In genomic region chr16:49855280-49855821, GRCh38 we compare ENCODE assay signal across 1 cellular context.
TF ChIP-seq lines count a peak whose summit lies in the region.

No MANE protein-coding gene starts in this region.

TF ChIP-seq in HEK293, 187 proteins besides CTCF, POLR2A, EP300 and RAD21 (continued from another document and continues in another):
- TF ChIP-seq ZNF280C (tag by site-specific recombination; IDR thresholded peaks at IDR 0.05) (no peak), YY2 (tag by site-specific recombination; IDR thresholded peaks at IDR 0.05) (no peak), ZBTB26 (tag by site-specific recombination; optimal IDR thresholded peaks at IDR 0.05) (peak; percentile 92), ZNF777 (tag by site-specific recombination; IDR thresholded peaks at IDR 0.05; ENCODE audit: borderline replicate concordance) (no peak), KLF8 (tag by site-specific recombination; IDR thresholded peaks at IDR 0.05) (peak; percentile 76; the same call in 1 of the 2 replicates), ZNF24 (tag by site-specific recombination; IDR thresholded peaks at IDR 0.05) (no peak), ZFP41 (tag by site-specific recombination; IDR thresholded peaks at IDR 0.05; ENCODE audit: borderline replicate concordance) (no peak), ZNF518A (tag by site-specific recombination; conservative IDR thresholded peaks at IDR 0.05; ENCODE audit: low read depth) (no peak), YY1 (tag by site-specific recombination; IDR thresholded peaks at IDR 0.05) (no peak), ZIC2 (tag by site-specific recombination; IDR thresholded peaks at IDR 0.05) (no peak), ZFP37 (tag by site-specific recombination; IDR thresholded peaks at IDR 0.05) (no peak), ZXDB (tag by site-specific recombination; IDR thresholded peaks at IDR 0.05) (0 out of 2 replicates have a peak, but pooled peaks have one; percentile 35), ZNF830 (tag by site-specific recombination; IDR thresholded peaks at IDR 0.05; ENCODE audit: low read depth) (no peak), SP7 (tag by site-specific recombination; IDR thresholded peaks at IDR 0.05) (peak; percentile 42; the same call in 1 of the 2 replicates), ZNF549 (tag by site-specific recombination; IDR thresholded peaks at IDR 0.05) (no peak), ZNF560 (tag by site-specific recombination; IDR thresholded peaks at IDR 0.05; ENCODE audit: borderline replicate concordance) (no peak), ZNF660 (tag by site-specific recombination; IDR thresholded peaks at IDR 0.05) (peak; percentile 22; the same call in 1 of the 2 replicates), ZBTB44 (tag by site-specific recombination; IDR thresholded peaks at IDR 0.05) (no peak), BCL11B (tag by site-specific recombination; IDR thresholded peaks at IDR 0.05; ENCODE audit: low read depth) (no peak), ZNF544 (tag by site-specific recombination; IDR thresholded peaks at IDR 0.05) (no peak), KLF9 (tag by site-specific recombination; IDR thresholded peaks at IDR 0.05; ENCODE audit: low read depth) (peak; percentile 90), ZSCAN30 (tag by site-specific recombination; IDR thresholded peaks at IDR 0.05) (no peak), ZNF626 (tag by site-specific recombination; IDR thresholded peaks at IDR 0.05) (no peak), ZNF211 (tag by site-specific recombination; IDR thresholded peaks at IDR 0.05; ENCODE audit: low read depth) (no peak), ZBTB8A (tag by site-specific recombination; IDR thresholded peaks at IDR 0.05) (peak; percentile 72), GLIS1 (tag by site-specific recombination; IDR thresholded peaks at IDR 0.05) (no peak), KLF16 (tag by site-specific recombination; IDR thresholded peaks at IDR 0.05) (peak; percentile 96), HOXC10 (CRISPR knock-in tag; IDR thresholded peaks at IDR 0.05) (no peak), ZNF223 (tag by site-specific recombination; IDR thresholded peaks at IDR 0.05) (no peak), ZBTB11 (tag by site-specific recombination; conservative IDR thresholded peaks at IDR 0.05; ENCODE audit: low read depth) (peak; percentile 61)
- TF ChIP-seq, protein P1, sequence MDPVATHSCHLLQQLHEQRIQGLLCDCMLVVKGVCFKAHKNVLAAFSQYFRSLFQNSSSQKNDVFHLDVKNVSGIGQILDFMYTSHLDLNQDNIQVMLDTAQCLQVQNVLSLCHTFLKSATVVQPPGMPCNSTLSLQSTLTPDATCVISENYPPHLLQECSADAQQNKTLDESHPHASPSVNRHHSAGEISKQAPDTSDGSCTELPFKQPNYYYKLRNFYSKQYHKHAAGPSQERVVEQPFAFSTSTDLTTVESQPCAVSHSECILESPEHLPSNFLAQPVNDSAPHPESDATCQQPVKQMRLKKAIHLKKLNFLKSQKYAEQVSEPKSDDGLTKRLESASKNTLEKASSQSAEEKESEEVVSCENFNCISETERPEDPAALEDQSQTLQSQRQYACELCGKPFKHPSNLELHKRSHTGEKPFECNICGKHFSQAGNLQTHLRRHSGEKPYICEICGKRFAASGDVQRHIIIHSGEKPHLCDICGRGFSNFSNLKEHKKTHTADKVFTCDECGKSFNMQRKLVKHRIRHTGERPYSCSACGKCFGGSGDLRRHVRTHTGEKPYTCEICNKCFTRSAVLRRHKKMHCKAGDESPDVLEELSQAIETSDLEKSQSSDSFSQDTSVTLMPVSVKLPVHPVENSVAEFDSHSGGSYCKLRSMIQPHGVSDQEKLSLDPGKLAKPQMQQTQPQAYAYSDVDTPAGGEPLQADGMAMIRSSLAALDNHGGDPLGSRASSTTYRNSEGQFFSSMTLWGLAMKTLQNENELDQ (tag by site-specific recombination; IDR thresholded peaks at IDR 0.05; ENCODE audit: low read depth), result no peak
- TF ChIP-seq, protein P2, sequence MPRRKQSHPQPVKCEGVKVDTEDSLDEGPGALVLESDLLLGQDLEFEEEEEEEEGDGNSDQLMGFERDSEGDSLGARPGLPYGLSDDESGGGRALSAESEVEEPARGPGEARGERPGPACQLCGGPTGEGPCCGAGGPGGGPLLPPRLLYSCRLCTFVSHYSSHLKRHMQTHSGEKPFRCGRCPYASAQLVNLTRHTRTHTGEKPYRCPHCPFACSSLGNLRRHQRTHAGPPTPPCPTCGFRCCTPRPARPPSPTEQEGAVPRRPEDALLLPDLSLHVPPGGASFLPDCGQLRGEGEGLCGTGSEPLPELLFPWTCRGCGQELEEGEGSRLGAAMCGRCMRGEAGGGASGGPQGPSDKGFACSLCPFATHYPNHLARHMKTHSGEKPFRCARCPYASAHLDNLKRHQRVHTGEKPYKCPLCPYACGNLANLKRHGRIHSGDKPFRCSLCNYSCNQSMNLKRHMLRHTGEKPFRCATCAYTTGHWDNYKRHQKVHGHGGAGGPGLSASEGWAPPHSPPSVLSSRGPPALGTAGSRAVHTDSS (tag by site-specific recombination; IDR thresholded peaks at IDR 0.05), result peak; percentile 89
- TF ChIP-seq, protein P3, sequence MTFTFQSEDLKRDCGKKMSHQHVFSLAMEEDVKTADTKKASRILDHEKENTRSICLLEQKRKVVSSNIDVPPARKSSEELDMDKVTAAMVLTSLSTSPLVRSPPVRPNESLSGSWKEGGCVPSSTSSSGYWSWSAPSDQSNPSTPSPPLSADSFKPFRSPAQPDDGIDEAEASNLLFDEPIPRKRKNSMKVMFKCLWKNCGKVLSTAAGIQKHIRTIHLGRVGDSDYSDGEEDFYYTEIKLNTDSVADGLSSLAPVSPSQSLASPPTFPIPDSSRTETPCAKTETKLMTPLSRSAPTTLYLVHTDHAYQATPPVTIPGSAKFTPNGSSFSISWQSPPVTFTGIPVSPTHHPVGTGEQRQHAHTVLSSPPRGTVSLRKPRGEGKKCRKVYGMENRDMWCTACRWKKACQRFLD (tag by site-specific recombination; IDR thresholded peaks at IDR 0.05), result no peak
- TF ChIP-seq, protein P4, sequence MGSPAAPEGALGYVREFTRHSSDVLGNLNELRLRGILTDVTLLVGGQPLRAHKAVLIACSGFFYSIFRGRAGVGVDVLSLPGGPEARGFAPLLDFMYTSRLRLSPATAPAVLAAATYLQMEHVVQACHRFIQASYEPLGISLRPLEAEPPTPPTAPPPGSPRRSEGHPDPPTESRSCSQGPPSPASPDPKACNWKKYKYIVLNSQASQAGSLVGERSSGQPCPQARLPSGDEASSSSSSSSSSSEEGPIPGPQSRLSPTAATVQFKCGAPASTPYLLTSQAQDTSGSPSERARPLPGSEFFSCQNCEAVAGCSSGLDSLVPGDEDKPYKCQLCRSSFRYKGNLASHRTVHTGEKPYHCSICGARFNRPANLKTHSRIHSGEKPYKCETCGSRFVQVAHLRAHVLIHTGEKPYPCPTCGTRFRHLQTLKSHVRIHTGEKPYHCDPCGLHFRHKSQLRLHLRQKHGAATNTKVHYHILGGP (tag by site-specific recombination; IDR thresholded peaks at IDR 0.05), result no peak
